Comparison of ENCODE assay signal across 25 cellular contexts in the genomic region with DNA sequence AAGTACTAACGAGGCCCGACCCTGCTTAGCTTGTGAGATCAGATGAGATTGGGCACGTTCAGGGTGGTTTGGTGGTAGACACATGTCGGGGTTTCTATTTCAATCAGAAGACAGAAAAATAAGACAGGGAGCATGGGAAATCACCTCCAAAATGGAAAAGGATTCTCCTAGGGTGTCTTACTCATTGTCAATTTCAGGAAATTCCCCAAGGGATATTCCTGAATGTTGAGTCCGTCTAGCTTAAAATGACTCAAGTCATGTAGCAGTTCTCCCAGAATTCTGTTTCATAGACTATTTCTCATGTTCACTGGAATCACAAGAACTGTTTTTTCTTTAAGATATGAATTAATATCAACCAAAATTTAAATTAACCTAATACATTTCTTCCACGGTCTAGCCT.
DNase-seq lines count a peak whose midpoint lies in the region; ATAC-seq and TF ChIP-seq lines count a peak whose summit lies in the region.
"Had no signal": no experiment of that assay in that cellular context is flagged by ENCODE, and none has a peak within 500 bp of the region (broad histone marks: within the 10 kb centered on the region; RNA-seq: fewer than 3 reads in every experiment).

No MANE protein-coding gene starts in this region.

- peaks cover 21% of the 10 kb centered on the region for H3K4me1 Mint-ChIP-seq in mesothelial cell of epicardium
- H3K4me1 Mint-ChIP-seq: activated CD4-positive, alpha-beta T cell treated with anti-CD3 and anti-CD28 coated beads for 36 hours; activated naive CD4-positive, alpha-beta T cell treated with anti-CD3 and anti-CD28 coated beads, Interleukin-2, amount 10 ng/mL, durations not matched to agents 7 days and 5 days; IgD-negative memory B cell had no signal

- H2AFZ ChIP-seq in mammary epithelial cell (ENCODE audit: low read depth, low read length): peak overlapping the region; percentile 11

- CTCF ChIA-PET in mammary epithelial cell (lab: Charles Lee; ENCODE audit: low non-redundant PET): interaction anchor here (0.5 kb wide), 1 partner anchor 193 kb away, joined by 9 read pairs; no protein-coding TSS in a partner anchor

- dilution Hi-C loops in mammary epithelial cell (cut with HindIII; ENCODE audit: low sequenced_read_pairs): loop anchor here (25.0 kb wide), 1 partner anchor 718 kb away; no protein-coding TSS in a partner anchor

- 73% methylated on average over 6 of the region's 6 CpGs for WGBS in mammary epithelial cell (ENCODE audit: low coverage, missing lambda C conversion rate)

- H3K27me3 Mint-ChIP-seq in mesothelial cell of epicardium (ENCODE audit: low read depth): no peaks in the 10 kb centered on the region
- H3K27me3 Mint-ChIP-seq: activated CD4-positive, alpha-beta T cell treated with anti-CD3 and anti-CD28 coated beads for 36 hours; activated naive CD4-positive, alpha-beta T cell treated with anti-CD3 and anti-CD28 coated beads, Interleukin-2, amount 10 ng/mL, durations not matched to agents 7 days and 5 days; IgD-negative memory B cell had no signal

- BruUV-seq in mammary epithelial cell (replicated peaks; lab: Mats Ljungman, UMichigan): no TSS peak

- no peaks in the 10 kb centered on the region for H3K9me3 Mint-ChIP-seq in mesothelial cell of epicardium
- H3K9me3 Mint-ChIP-seq: activated naive CD4-positive, alpha-beta T cell treated with anti-CD3 and anti-CD28 coated beads, Interleukin-2, amount 10 ng/mL, durations not matched to agents 7 days and 5 days; activated T-cell treated with anti-CD3 and anti-CD28 coated beads, Interleukin-2, amount 50 U/mL, for 4 hours; H9 had no signal

- H3K36me3 ChIP-seq in mammary epithelial cell (ENCODE audit: insufficient read depth, low read length): no peaks in the 10 kb centered on the region
- H3K36me3 ChIP-seq: gastroesophageal sphincter, lower lobe of right lung, MG63, neutrophil, transverse colon had no signal

- intact Hi-C loops in mammary epithelial cell (cut with micrococcal nuclease): loop anchor here (10.0 kb wide), 1 partner anchor 349 kb away; no protein-coding TSS in a partner anchor

- H4K20me1 ChIP-seq in mammary epithelial cell (ENCODE audit: insufficient read depth, low read length): no peaks in the 10 kb centered on the region

- H3K4me2 ChIP-seq in mammary epithelial cell (ENCODE audit: insufficient read depth, low read depth, low read length): no peak overlapping the region

- H3K4me1 ChIP-seq in mammary epithelial cell (ENCODE audit: insufficient read depth, low read length): peaks cover 70% of the 10 kb centered on the region

- H3K9me3 ChIP-seq in mammary epithelial cell (replicated peaks; ENCODE audit: insufficient read depth, low read length): no peaks in the 10 kb centered on the region
- H3K9me3 ChIP-seq: gastroesophageal sphincter, lower lobe of right lung, MG63, neutrophil, transverse colon had no signal

- in situ Hi-C loops in mammary epithelial cell (cut with MboI; ENCODE audit: low sequenced_read_pairs in 2 of 2): no loop called here

- TF ChIP-seq CTCF in mammary epithelial cell (conservative IDR thresholded peaks at IDR 0.05 in 1 of 2, IDR thresholded peaks at IDR 0.05 in 1 of 2; ENCODE audit: extremely low read depth in 1 of 2, insufficient read depth in 1 of 2, low read depth in 1 of 2, low read length in 2 of 2) (no peak), mesothelial cell of epicardium (IDR thresholded peaks at IDR 0.05; ENCODE audit: unreplicated experiment) (no peak)

- no peaks in the 10 kb centered on the region for H3K36me3 Mint-ChIP-seq in mesothelial cell of epicardium
- H3K36me3 Mint-ChIP-seq: activated naive CD4-positive, alpha-beta T cell treated with anti-CD3 and anti-CD28 coated beads, Interleukin-2, amount 10 ng/mL, durations not matched to agents 7 days and 5 days; IgD-negative memory B cell had no signal

- no peak overlapping the region for H3K27ac Mint-ChIP-seq in mesothelial cell of epicardium
- H3K27ac Mint-ChIP-seq: activated CD4-positive, alpha-beta T cell treated with anti-CD3 and anti-CD28 coated beads for 36 hours; activated naive CD4-positive, alpha-beta T cell treated with anti-CD3 and anti-CD28 coated beads, Interleukin-2, amount 10 ng/mL, durations not matched to agents 7 days and 5 days; H9; IgD-negative memory B cell had no signal

- no peak for ATAC-seq in GM19324 (IDR thresholded peaks at IDR 0.05; ENCODE audit: low FRiP score, unreplicated experiment)
- ATAC-seq: activated CD4-positive, alpha-beta T cell treated with anti-CD3 and anti-CD28 coated beads for 36 hours; activated T-cell treated with anti-CD3 and anti-CD28 coated beads, Interleukin-2, amount 50 U/mL, for 4 hours; gastroesophageal sphincter; lower lobe of right lung had no signal

- peak overlapping the region; percentile 98 for H3K27ac ChIP-seq in mammary epithelial cell (ENCODE audit: insufficient read depth, low read depth, low read length)
- H3K27ac ChIP-seq: C4-2B, gastroesophageal sphincter, lower lobe of right lung, neutrophil had no signal

- H3K4me3 Mint-ChIP-seq in mesothelial cell of epicardium: no peak overlapping the region
- H3K4me3 Mint-ChIP-seq: activated CD4-positive, alpha-beta T cell treated with anti-CD3 and anti-CD28 coated beads for 36 hours; activated naive CD4-positive, alpha-beta T cell treated with anti-CD3 and anti-CD28 coated beads, Interleukin-2, amount 10 ng/mL, durations not matched to agents 7 days and 5 days; activated T-cell treated with anti-CD3 and anti-CD28 coated beads, Interleukin-2, amount 50 U/mL, for 4 hours; H9; IgD-negative memory B cell had no signal

- no peak overlapping the region for H3K9ac ChIP-seq in mammary epithelial cell (ENCODE audit: insufficient read depth, low read length)

- no peaks in the 10 kb centered on the region for H3K27me3 ChIP-seq in mammary epithelial cell (ENCODE audit: insufficient read depth, low read length)
- H3K27me3 ChIP-seq: gastroesophageal sphincter, MG63, neutrophil, transverse colon had no signal

- no peak overlapping the region for H3K4me3 ChIP-seq in mammary epithelial cell (replicated peaks in 1 of 3; ENCODE audit: insufficient read depth in 1 of 3, low read depth in 2 of 3, low read length in 3 of 3)
- H3K4me3 ChIP-seq: gastroesophageal sphincter, lower lobe of right lung, MG63, transverse colon had no signal

- H3K79me2 ChIP-seq in mammary epithelial cell (ENCODE audit: insufficient read depth, low read length): no peaks in the 10 kb centered on the region

- DNase-seq in AG08395 (ENCODE audit: low spot score): peak; percentile 20
- peak; percentile 67 for DNase-seq in M059J (ENCODE audit: low read depth)
- peak; percentile 87 for DNase-seq in mammary epithelial cell
- DNase-seq in kidney tubule cell (ENCODE audit: low spot score): peak; percentile 87
- DNase-seq in mucosa of gallbladder (ENCODE audit: low spot score): no peak
- no peak for DNase-seq in mesothelial cell of epicardium (ENCODE audit: low spot score in 2 of 2, unreplicated experiment in 2 of 2)
- no peak for DNase-seq in SKM-1 treated with dmso at 0.1 percent for 144 hours (lab: John Stamatoyannopoulos, UW; ENCODE audit: unreplicated experiment)
- DNase-seq: activated CD4-positive, alpha-beta T cell treated with anti-CD3 and anti-CD28 coated beads for 36 hours; activated naive CD4-positive, alpha-beta T cell treated with anti-CD3 and anti-CD28 coated beads, Interleukin-2, amount 10 ng/mL, durations not matched to agents 7 days and 5 days; activated T-cell treated with anti-CD3 and anti-CD28 coated beads, Interleukin-2, amount 50 U/mL, for 4 hours; erythroblast; H9; islet precursor cell; lower lobe of right lung; MG63; NCI-H1417 treated with DMSO at 0.1 percent for 48 hours; NCI-H2107; NCI-H524; Right ventricle myocardium superior; transverse colon had no signal

Comparison
In these comparisons a context has a peak if more than half of its experiments do, and no peak if none do; other contexts are left out.
1. DNase-seq: peak in AG08395 (single experiment), M059J (single experiment), mammary epithelial cell (single experiment) and kidney tubule cell (single experiment); none in mucosa of gallbladder (single experiment), mesothelial cell of epicardium (0 of 2) and SKM-1 treated with dmso at 0.1 percent for 144 hours (single experiment).